ENCODE assay signal across 9 cellular contexts in the genomic region with DNA sequence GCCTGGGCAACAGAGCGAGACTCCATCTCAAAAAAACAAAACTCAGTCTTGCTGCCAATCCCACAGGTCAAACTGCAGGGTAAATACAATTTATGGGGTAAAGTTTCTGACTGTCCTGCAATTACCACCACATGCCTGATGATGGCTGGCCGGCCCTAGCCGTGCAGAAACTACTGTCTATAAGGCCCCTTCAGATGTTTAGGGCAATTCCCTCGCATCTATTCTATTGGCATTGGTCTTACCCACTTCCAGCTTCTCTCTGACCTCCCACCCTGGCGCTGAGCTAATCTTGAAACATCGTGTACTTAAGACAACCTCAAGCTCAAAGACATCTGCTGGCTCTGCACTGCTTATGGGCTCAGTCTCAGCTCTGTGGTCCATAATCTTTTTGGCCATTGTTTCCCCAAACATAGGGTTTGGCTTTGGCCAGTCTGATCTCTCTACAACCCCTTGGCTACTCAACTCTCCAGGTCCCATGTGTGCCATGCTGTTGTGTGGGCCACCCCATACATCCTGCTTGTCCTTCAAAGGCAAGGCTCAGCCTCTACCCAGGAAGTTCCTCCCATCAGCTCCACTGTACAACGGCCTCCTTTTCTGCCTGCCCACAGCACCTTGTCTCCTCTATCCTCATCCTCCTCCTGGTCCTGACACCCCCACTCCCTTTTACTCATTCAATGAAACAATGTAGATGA. TPM values are rescaled to one million over a fixed set of nuclear protein-coding genes. Genes with fewer than 3 reads are reported as not detected.
DNase-seq lines count a peak whose midpoint lies in the region; ATAC-seq and TF ChIP-seq lines count a peak whose summit lies in the region.
"Had no signal": no experiment of that assay in that cellular context is flagged by ENCODE, and none has a peak within 500 bp of the region (broad histone marks: within the 10 kb centered on the region; RNA-seq: fewer than 3 reads in every experiment).

No MANE protein-coding gene starts in this region.

- no peak overlapping the region for H3K4me3 ChIP-seq in BLaER1
- no peak overlapping the region for H3K4me3 ChIP-seq in mesenchymal stem cell (ENCODE audit: insufficient read depth in 1 of 2, low read depth in 1 of 2, low read length in 2 of 2)

- TF ChIP-seq CTCF in GM12872 (IDR thresholded peaks at IDR 0.05; ENCODE audit: insufficient read depth, low read depth, low read length): peak; percentile 42; the same call in 2 of the 3 replicates

- H3K4me1 ChIP-seq in BLaER1: peaks cover 100% of the 10 kb centered on the region
- H3K4me1 ChIP-seq in mesenchymal stem cell (ENCODE audit: control insufficient read depth, insufficient read depth, low read depth, low read length): peaks cover 31% of the 10 kb centered on the region

- no peaks in the 10 kb centered on the region for H3K79me1 ChIP-seq in mesenchymal stem cell (replicated peaks; ENCODE audit: low read length, poor library complexity, severe bottlenecking)

- H3K14ac ChIP-seq in mesenchymal stem cell (ENCODE audit: low read length in 2 of 2): no peak overlapping the region

- peaks cover 79% of the 10 kb centered on the region for H3K4me1 Mint-ChIP-seq in activated T-helper 2 cell treated with anti-CD3 and anti-CD28 coated beads, Interferon-gamma antibody, Interleukin-2, Interleukin-4, amounts not matched to agents 10 μg/mL and 5 μg/mL and 100 μg/mL, durations not matched to agents 14 hours and 24 hours and 36 hours (ENCODE audit: low read depth)

- intact Hi-C loops in activated T-helper 2 cell treated with anti-CD3 and anti-CD28 coated beads, Interferon-gamma antibody, Interleukin-2, Interleukin-4, amounts not matched to agents 10 μg/mL and 5 μg/mL and 100 μg/mL, durations not matched to agents 14 hours and 24 hours and 36 hours (cut with micrococcal nuclease): no loop called here

- peak overlapping the region; percentile 92 for H3K4me2 ChIP-seq in BLaER1
- no peak overlapping the region for H3K4me2 ChIP-seq in mesenchymal stem cell (ENCODE audit: low read length, poor library complexity, severe bottlenecking)
- H3K4me2 ChIP-seq: KMS-11 had no signal

- H2AK5ac ChIP-seq in mesenchymal stem cell (ENCODE audit: low read length, severe bottlenecking): no peak overlapping the region

- H3K27ac ChIP-seq in BLaER1: peak overlapping the region; percentile 90
- peak overlapping the region; percentile 62 for H3K27ac ChIP-seq in mesenchymal stem cell (ENCODE audit: low read length, poor library complexity, severe bottlenecking)

- peaks cover 25% of the 10 kb centered on the region; the same call in 1 of the 2 replicates for H4K20me1 ChIP-seq in BLaER1

- H3K27me3 Mint-ChIP-seq in activated T-helper 2 cell treated with anti-CD3 and anti-CD28 coated beads, Interferon-gamma antibody, Interleukin-2, Interleukin-4, amounts not matched to agents 10 μg/mL and 5 μg/mL and 100 μg/mL, durations not matched to agents 14 hours and 24 hours and 36 hours (ENCODE audit: low read depth): no peaks in the 10 kb centered on the region

- no peak for ATAC-seq in GM18907 (IDR thresholded peaks at IDR 0.05; ENCODE audit: unreplicated experiment)
- no peak for ATAC-seq in GM21447 (IDR thresholded peaks at IDR 0.05; ENCODE audit: unreplicated experiment)

- no peak for DNase-seq in activated T-helper 2 cell treated with anti-CD3 and anti-CD28 coated beads, Interferon-gamma antibody, Interleukin-2, Interleukin-4, amounts not matched to agents 10 μg/mL and 5 μg/mL and 100 μg/mL, durations not matched to agents 14 hours and 24 hours and 36 hours (ENCODE audit: low spot score)
- DNase-seq in mesenchymal stem cell (no peak), HK-2 (ENCODE audit: unreplicated experiment) (no peak), dermis blood vessel endothelial cell (no peak)

- no peak overlapping the region for H4K8ac ChIP-seq in mesenchymal stem cell (ENCODE audit: low read length)

- H2AFZ ChIP-seq in mesenchymal stem cell (ENCODE audit: low read depth, low read length): no peak overlapping the region

- no peak overlapping the region for H3K4me3 Mint-ChIP-seq in activated T-helper 2 cell treated with anti-CD3 and anti-CD28 coated beads, Interferon-gamma antibody, Interleukin-2, Interleukin-4, amounts not matched to agents 10 μg/mL and 5 μg/mL and 100 μg/mL, durations not matched to agents 14 hours and 24 hours and 36 hours (ENCODE audit: low read depth)

- H3K4ac ChIP-seq in mesenchymal stem cell (ENCODE audit: low read depth in 1 of 2, low read length in 2 of 2): no peak overlapping the region

- no peak overlapping the region for H3K23ac ChIP-seq in mesenchymal stem cell (ENCODE audit: low read length in 2 of 2)

- H3K36me3 ChIP-seq in BLaER1: 0 out of 2 replicates have a peak, but pooled peaks cover 11% of the 10 kb centered on the region
- peaks cover 5 to 17% of the 10 kb centered on the region in 2 experiments for H3K36me3 ChIP-seq in mesenchymal stem cell (ENCODE audit: control insufficient read depth in 1 of 2, insufficient read depth in 2 of 2, low read depth in 1 of 2, low read length in 2 of 2)

- H3K9me3 ChIP-seq in BLaER1: no peaks in the 10 kb centered on the region
- H3K9me3 ChIP-seq in mesenchymal stem cell (ENCODE audit: control insufficient read depth, low read length): no peaks in the 10 kb centered on the region

- peak overlapping the region; percentile 1 for H4K91ac ChIP-seq in mesenchymal stem cell (ENCODE audit: low read length)

- peak overlapping the region; percentile 66; the same call in 1 of the 2 replicates for H3K9ac ChIP-seq in BLaER1
- H3K9ac ChIP-seq in mesenchymal stem cell (ENCODE audit: low read length): no peak overlapping the region
- H3K9ac ChIP-seq: KMS-11 had no signal

- H3K27me3 ChIP-seq in BLaER1 (no peaks in the 10 kb centered on the region), mesenchymal stem cell (ENCODE audit: control insufficient read depth in 1 of 2, insufficient read depth in 1 of 2, low read length in 2 of 2) (no peaks in the 10 kb centered on the region)

- H3K18ac ChIP-seq in mesenchymal stem cell (ENCODE audit: low read depth in 1 of 2, low read length in 2 of 2): peak overlapping the region in 1 of 2 experiments; percentile 16

- peaks cover 67% of the 10 kb centered on the region for H3K36me3 Mint-ChIP-seq in activated T-helper 2 cell treated with anti-CD3 and anti-CD28 coated beads, Interferon-gamma antibody, Interleukin-2, Interleukin-4, amounts not matched to agents 10 μg/mL and 5 μg/mL and 100 μg/mL, durations not matched to agents 14 hours and 24 hours and 36 hours (ENCODE audit: low read depth)

- peak overlapping the region; percentile 83 for H3K27ac Mint-ChIP-seq in activated T-helper 2 cell treated with anti-CD3 and anti-CD28 coated beads, Interferon-gamma antibody, Interleukin-2, Interleukin-4, amounts not matched to agents 10 μg/mL and 5 μg/mL and 100 μg/mL, durations not matched to agents 14 hours and 24 hours and 36 hours

- H2BK120ac ChIP-seq in mesenchymal stem cell (ENCODE audit: low read depth, low read length): no peak overlapping the region

- H3K9me3 Mint-ChIP-seq in activated T-helper 2 cell treated with anti-CD3 and anti-CD28 coated beads, Interferon-gamma antibody, Interleukin-2, Interleukin-4, amounts not matched to agents 10 μg/mL and 5 μg/mL and 100 μg/mL, durations not matched to agents 14 hours and 24 hours and 36 hours: no peaks in the 10 kb centered on the region

- no peak overlapping the region for H2BK5ac ChIP-seq in mesenchymal stem cell (ENCODE audit: low read depth, low read length, poor library complexity, severe bottlenecking)

- no peak overlapping the region for H2BK15ac ChIP-seq in mesenchymal stem cell (ENCODE audit: low read depth, poor library complexity, severe bottlenecking)

- H2BK12ac ChIP-seq in mesenchymal stem cell (ENCODE audit: low read length in 2 of 2): peak overlapping the region; percentile 7 to 86

- WGBS in mesenchymal stem cell: 94% methylated on average over 7 of the region's 7 CpGs

RNA-seq across cellular contexts. Expression of a gene that starts 16.6 kb away (rescaled TPM):
- 45.6 and 49.5 TPM in 2 replicates for total RNA-seq in activated T-helper 2 cell treated with anti-CD3 and anti-CD28 coated beads, Interferon-gamma antibody, Interleukin-2, Interleukin-4, amounts not matched to agents 10 μg/mL and 5 μg/mL and 100 μg/mL, durations not matched to agents 14 hours and 24 hours and 36 hours
- 1.1 TPM for polyA plus RNA-seq in mesenchymal stem cell (2013, experiment 1 of 2)
- polyA plus RNA-seq in mesenchymal stem cell (2013, experiment 2 of 2): 1.4 TPM
- total RNA-seq in dermis blood vessel endothelial cell: 3.2 and 4.1 TPM in 2 replicates

RNA-seq across cellular contexts. Expression of a gene that starts 38.3 kb away (rescaled TPM):
- 0.37 and 0.67 TPM in 2 replicates for total RNA-seq in activated T-helper 2 cell treated with anti-CD3 and anti-CD28 coated beads, Interferon-gamma antibody, Interleukin-2, Interleukin-4, amounts not matched to agents 10 μg/mL and 5 μg/mL and 100 μg/mL, durations not matched to agents 14 hours and 24 hours and 36 hours
- polyA plus RNA-seq in mesenchymal stem cell (2013, experiment 1 of 2): not detected
- not detected for polyA plus RNA-seq in mesenchymal stem cell (2013, experiment 2 of 2)
- 0.05 TPM in 1 of 2 replicates, not detected in the other for total RNA-seq in dermis blood vessel endothelial cell
